ENCODE assay signal across 8 cellular contexts in the genomic region with DNA sequence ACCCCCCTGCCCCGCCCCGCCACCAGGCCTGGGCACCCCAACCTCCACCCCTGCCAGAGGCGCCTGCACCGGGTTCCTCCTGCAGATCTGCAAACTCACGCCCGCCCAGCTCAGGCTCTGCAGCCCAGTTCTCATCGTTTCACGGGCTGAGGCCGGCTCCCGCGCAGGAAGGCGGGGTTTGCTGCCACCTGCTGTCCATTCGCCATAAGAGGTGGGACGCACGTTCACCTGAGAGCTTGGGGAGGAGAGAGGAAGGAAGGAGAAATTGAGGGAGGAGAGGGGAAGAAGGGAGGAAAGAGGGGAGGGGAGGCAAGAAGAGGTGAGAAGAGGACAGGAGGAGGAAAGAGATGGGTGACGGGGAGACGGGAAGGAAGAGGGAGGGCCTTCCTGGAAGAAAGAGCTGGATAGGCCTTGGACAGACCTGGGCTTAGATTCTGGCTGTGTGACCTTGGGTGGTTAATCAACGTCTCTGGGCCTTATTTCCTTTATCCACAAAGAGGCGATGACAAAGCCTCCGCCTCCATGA.
DNase-seq lines count a peak whose midpoint lies in the region; ATAC-seq and TF ChIP-seq lines count a peak whose summit lies in the region.

No MANE protein-coding gene starts in this region.

- H3K36me3 Mint-ChIP-seq in activated naive CD8-positive, alpha-beta T cell treated with anti-CD3 and anti-CD28 coated beads for 36 hours, result no peaks in the 10 kb centered on the region

- CTCF ChIA-PET in GM10248 (lab: Yijun Ruan, JAX), result interaction anchor here (0.6 to 1.8 kb wide), 10 partner anchors 12 to 903 kb away, joined by 3 to 9 read pairs (median 4); no protein-coding TSS in a partner anchor

- peak; percentile 77 for DNase-seq in GM10248 (ENCODE audit: extremely low spot score)
- peak; percentile 90 for DNase-seq in Karpas-422
- DNase-seq in SKM-1 treated with dmso at 0.1 percent for 144 hours (lab: John Stamatoyannopoulos, UW; ENCODE audit: unreplicated experiment), result peak; percentile 64
- DNase-seq in activated naive CD8-positive, alpha-beta T cell treated with anti-CD3 and anti-CD28 coated beads for 36 hours, result peak; percentile 70
- DNase-seq in left ventricle myocardium superior, result peak; percentile 77
- DNase-seq in retinal pigment epithelial cell (ENCODE audit: low read depth), result peak; percentile 6

- no peaks in the 10 kb centered on the region for H3K9me3 ChIP-seq in Karpas-422 (ENCODE audit: low read length)

- ATAC-seq in left ventricle myocardium superior, result peak; percentile 95
- no peak for ATAC-seq in HG02884 (IDR thresholded peaks at IDR 0.05; ENCODE audit: unreplicated experiment)
- ATAC-seq in HG03521 (IDR thresholded peaks at IDR 0.05; ENCODE audit: unreplicated experiment), result no peak

- no peaks in the 10 kb centered on the region for H3K36me3 ChIP-seq in Karpas-422 (ENCODE audit: insufficient read depth, low read length)

- no peaks in the 10 kb centered on the region for H3K27me3 ChIP-seq in Karpas-422 (ENCODE audit: low read length)

- no peaks in the 10 kb centered on the region for H4K20me1 ChIP-seq in Karpas-422 (ENCODE audit: insufficient read depth, low read depth, low read length)

- TF ChIP-seq CTCF in GM10248 (IDR thresholded peaks at IDR 0.05; ENCODE audit: control extremely low read depth, extremely low read depth, low read depth, missing control alignments), result peak; percentile 82
- peak; percentile 79 for TF ChIP-seq CTCF in retinal pigment epithelial cell (conservative IDR thresholded peaks at IDR 0.05; ENCODE audit: low read depth, low read length)

- H3K4me2 ChIP-seq in Karpas-422 (ENCODE audit: low read depth, low read length, poor library complexity, severe bottlenecking), result no peak overlapping the region

- no peaks in the 10 kb centered on the region for H3K9me2 ChIP-seq in Karpas-422 (replicated peaks; ENCODE audit: insufficient read depth, low read length)

- H3K27me3 Mint-ChIP-seq in activated naive CD8-positive, alpha-beta T cell treated with anti-CD3 and anti-CD28 coated beads for 36 hours, result peaks cover 45% of the 10 kb centered on the region

- no peak overlapping the region for H2AFZ ChIP-seq in Karpas-422 (ENCODE audit: low read length)

- H3K79me2 ChIP-seq in Karpas-422 (ENCODE audit: low read length), result no peaks in the 10 kb centered on the region

- H3K4me3 ChIP-seq in Karpas-422 (ENCODE audit: low read length), result no peak overlapping the region
- H3K4me3 ChIP-seq in retinal pigment epithelial cell (ENCODE audit: low read length), result no peak overlapping the region

- H3K4me3 Mint-ChIP-seq in activated naive CD8-positive, alpha-beta T cell treated with anti-CD3 and anti-CD28 coated beads for 36 hours, result no peak overlapping the region

- intact Hi-C loops in left ventricle myocardium superior (cut with micrococcal nuclease), result no loop called here

- H3K27ac ChIP-seq in Karpas-422 (ENCODE audit: low read length), result no peak overlapping the region

- POLR2A ChIA-PET in GM10248 (lab: Yijun Ruan, JAX), result interaction anchor here (0.6 kb wide), 1 partner anchor 375 kb away, joined by 5 read pairs; no protein-coding TSS in a partner anchor

- H3K27ac Mint-ChIP-seq in activated naive CD8-positive, alpha-beta T cell treated with anti-CD3 and anti-CD28 coated beads for 36 hours, result no peak overlapping the region

- H3K4me1 ChIP-seq in Karpas-422 (ENCODE audit: low read length), result no peaks in the 10 kb centered on the region

- H3K9me3 Mint-ChIP-seq in activated naive CD8-positive, alpha-beta T cell treated with anti-CD3 and anti-CD28 coated beads for 36 hours, result peaks cover 10% of the 10 kb centered on the region

- peaks cover 3% of the 10 kb centered on the region for H3K4me1 Mint-ChIP-seq in activated naive CD8-positive, alpha-beta T cell treated with anti-CD3 and anti-CD28 coated beads for 36 hours

- H3K9ac ChIP-seq in Karpas-422 (ENCODE audit: low read length), result no peak overlapping the region

Comparison
In these comparisons a context has a peak if more than half of its experiments do, and no peak if none do; other contexts are left out.
1. DNase-seq: peak in every context shown above with its lines; median percentile 90 in Karpas-422; 77 in GM10248; 77 in left ventricle myocardium superior; 70 in activated naive CD8-positive, alpha-beta T cell treated with anti-CD3 and anti-CD28 coated beads for 36 hours; 64 in SKM-1 treated with dmso at 0.1 percent for 144 hours; 6 in retinal pigment epithelial cell.